ENCODE assay signal across 26 cellular contexts in the genomic region with DNA sequence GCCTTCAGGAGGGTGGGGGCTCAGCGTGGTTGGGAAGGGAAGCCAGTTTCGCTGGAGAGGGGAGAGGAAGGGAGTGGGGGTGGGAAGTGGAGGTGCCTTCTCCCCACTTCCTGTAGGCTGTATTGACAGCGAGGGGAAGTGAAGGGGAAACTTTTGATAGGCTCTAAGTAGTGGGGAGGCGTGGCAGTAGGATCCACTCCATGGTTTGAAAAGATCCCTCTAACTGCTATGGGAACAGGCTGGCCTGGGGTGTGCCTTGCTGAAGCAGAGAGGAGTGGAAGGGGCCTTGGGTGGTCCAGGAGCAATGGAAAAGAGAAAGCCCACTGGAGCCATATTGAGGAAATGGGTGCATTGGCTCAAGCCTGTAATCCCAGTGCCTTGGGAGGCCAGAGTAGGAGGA. TPM values are rescaled to one million over a fixed set of nuclear protein-coding genes. Genes with fewer than 3 reads are reported as not detected.
"Had no signal": no experiment of that assay in that cellular context is flagged by ENCODE, and none has a peak within 500 bp of the region (broad histone marks: within the 10 kb centered on the region; RNA-seq: fewer than 3 reads in every experiment).

No MANE protein-coding gene starts in this region.

- H3K36me3 Mint-ChIP-seq: stimulated activated effector memory CD8-positive, alpha-beta T cell treated with anti-CD3 and anti-CD28 coated beads, Interleukin-12 subunit alpha, Interleukin-12 subunit beta, amount 100 ng/mL, for 72 hours had no signal

- H3K9me3 ChIP-seq: lower lobe of right lung, mucosa of descending colon, pancreas, prostate gland, stomach had no signal

- H3K4me1 ChIP-seq: left lung, lower lobe of right lung, prostate gland, tibial nerve had no signal

- DNase-seq: activated B cell treated with CpG ODN at 0.5 μM for 24 hours; activated CD4-positive, alpha-beta T cell treated with anti-CD3 and anti-CD28 coated beads, Interleukin-2, amount 50 U/mL, for 1 hour; activated effector memory CD4-positive, alpha-beta T cell treated with Interleukin-2 at 50 U/mL for 16 hours; activated naive CD4-positive, alpha-beta T cell treated with Interleukin-2 at 50 U/mL for 16 hours; activated T-cell treated with anti-CD3 and anti-CD28 coated beads for 4 hours; activated T-cell treated with anti-CD3 and anti-CD28 coated beads, Interleukin-2, amount 50 U/mL, for 72 hours; amniotic stem cell; central memory CD4-positive, alpha-beta T cell; left lung; lower lobe of right lung; mucosa of descending colon; nucleus accumbens; retina; stimulated activated CD4-positive, alpha-beta T cell treated with anti-CD3 and anti-CD28 coated beads, Interleukin-12 subunit alpha, Interleukin-12 subunit beta, amount 100 ng/mL, for 4 hours; stimulated activated CD4-positive, alpha-beta T cell treated with anti-CD3 and anti-CD28 coated beads, Interleukin-4, amount 100 ng/mL, for 24 hours; stomach; T-helper 2 cell had no signal

- ATAC-seq: activated T-cell treated with anti-CD3 and anti-CD28 coated beads, Interleukin-2, amount 50 U/mL, for 72 hours; left lung; mucosa of descending colon; sciatic nerve; stimulated activated effector memory CD8-positive, alpha-beta T cell treated with anti-CD3 and anti-CD28 coated beads, Interleukin-12 subunit alpha, Interleukin-12 subunit beta, amount 100 ng/mL, for 72 hours had no signal

- H3K27ac Mint-ChIP-seq: activated T-cell treated with anti-CD3 and anti-CD28 coated beads, Interleukin-2, amount 50 U/mL, for 72 hours; stimulated activated effector memory CD8-positive, alpha-beta T cell treated with anti-CD3 and anti-CD28 coated beads, Interleukin-12 subunit alpha, Interleukin-12 subunit beta, amount 100 ng/mL, for 72 hours had no signal

- H3K27me3 Mint-ChIP-seq: activated B cell treated with CpG ODN at 0.5 μM for 24 hours had no signal

- H3K4me3 ChIP-seq: left lung, lower lobe of right lung, mucosa of descending colon, pancreas, prostate gland, skin epidermis, stomach, tibial nerve had no signal

- H3K36me3 ChIP-seq: left lung, lower lobe of right lung, pancreas, prostate gland, stomach, tibial nerve had no signal

- H3K9me3 Mint-ChIP-seq: stimulated activated effector memory CD8-positive, alpha-beta T cell treated with anti-CD3 and anti-CD28 coated beads, Interleukin-12 subunit alpha, Interleukin-12 subunit beta, amount 100 ng/mL, for 72 hours had no signal

- H3K27me3 ChIP-seq: left lung, pancreas, tibial nerve had no signal

- H3K4me3 Mint-ChIP-seq: activated B cell treated with CpG ODN at 0.5 μM for 24 hours; activated T-cell treated with anti-CD3 and anti-CD28 coated beads, Interleukin-2, amount 50 U/mL, for 72 hours; stimulated activated effector memory CD8-positive, alpha-beta T cell treated with anti-CD3 and anti-CD28 coated beads, Interleukin-12 subunit alpha, Interleukin-12 subunit beta, amount 100 ng/mL, for 72 hours had no signal

- H3K27ac ChIP-seq: epithelial cell of prostate, left lung, lower lobe of right lung, prostate gland, tibial nerve had no signal

RNA-seq across cellular contexts. Expression of a gene that starts 20.2 kb away (rescaled TPM):
- total RNA-seq: myocyte had no signal

RNA-seq across cellular contexts. Expression of a gene that starts 37.8 kb away (rescaled TPM):
- total RNA-seq: activated T-cell treated with anti-CD3 and anti-CD28 coated beads, Interleukin-2, amount 50 U/mL, for 72 hours had no signal
- polyA plus RNA-seq: neural cell had no signal
